ENCODE assay signal across 10 cellular contexts in the genomic region with DNA sequence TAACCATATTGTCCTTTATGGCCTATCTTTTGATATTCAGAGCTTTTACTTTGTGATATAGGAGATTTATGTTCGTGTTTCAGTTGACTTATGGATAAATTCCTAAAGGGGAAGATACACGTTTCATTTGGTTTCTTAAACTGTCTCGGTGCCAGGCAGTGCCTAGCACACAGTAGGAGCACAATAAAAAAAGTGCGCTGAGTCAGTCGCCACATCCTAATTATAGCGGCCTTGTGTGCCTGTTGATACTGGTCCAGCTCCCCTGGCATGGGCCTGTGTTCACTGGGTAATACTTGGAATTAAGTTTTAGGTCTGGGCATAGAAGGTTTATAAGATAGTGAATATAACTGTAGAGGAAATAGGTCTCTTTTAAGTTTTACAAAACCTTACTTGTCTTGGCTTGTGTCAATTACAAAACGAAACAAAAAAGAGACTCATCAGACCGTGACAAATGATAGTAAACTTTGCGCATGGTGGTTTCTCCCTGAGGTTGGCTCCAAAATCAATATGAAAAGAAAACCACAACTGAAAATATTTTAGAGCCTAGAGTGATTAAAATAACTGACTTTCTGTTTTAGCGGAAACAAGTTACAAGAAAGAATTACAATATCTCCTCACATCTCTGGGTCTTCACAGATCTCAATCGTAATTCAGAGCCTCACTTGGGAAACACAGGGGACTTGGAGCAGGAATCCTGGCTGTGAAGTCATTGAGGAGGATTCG.
DNase-seq lines count a peak whose midpoint lies in the region; ATAC-seq and TF ChIP-seq lines count a peak whose summit lies in the region.
"Had no signal": no experiment of that assay in that cellular context is flagged by ENCODE, and none has a peak within 500 bp of the region (broad histone marks: within the 10 kb centered on the region; RNA-seq: fewer than 3 reads in every experiment).

No MANE protein-coding gene starts in this region.

- CTCF ChIA-PET in OCI-LY7 (lab: Charles Lee; ENCODE audit: unreplicated experiment): no interaction called here

- no TSS peak for BruUV-seq in OCI-LY7 (replicated peaks; lab: Mats Ljungman, UMichigan)

- no peak for TF ChIP-seq CTCF in OCI-LY7 (conservative IDR thresholded peaks at IDR 0.05; ENCODE audit: low read length)

- peak overlapping the region; percentile 54 for H3K27ac ChIP-seq in GM23248
- peak overlapping the region; percentile 41 for H3K27ac ChIP-seq in OCI-LY7 (ENCODE audit: low read depth, low read length, poor library complexity, severe bottlenecking)
- H3K27ac ChIP-seq: 22Rv1 had no signal

- ATAC-seq in HG03520 (IDR thresholded peaks at IDR 0.05; ENCODE audit: unreplicated experiment): no peak
- ATAC-seq: Panc1 had no signal

- H3K9me3 ChIP-seq in GM23248 (ENCODE audit: low read depth) (no peaks in the 10 kb centered on the region), OCI-LY7 (ENCODE audit: low read length) (no peaks in the 10 kb centered on the region)

- H3K79me2 ChIP-seq in GM23248 (ENCODE audit: insufficient read depth): no peaks in the 10 kb centered on the region
- H3K79me2 ChIP-seq in OCI-LY7 (ENCODE audit: insufficient read depth, low read depth, low read length): no peaks in the 10 kb centered on the region

- peak overlapping the region; percentile 52 for H3K4me3 ChIP-seq in GM23248
- peak overlapping the region; percentile 48 for H3K4me3 ChIP-seq in OCI-LY7 (ENCODE audit: low read depth, low read length, poor library complexity, severe bottlenecking)

- H3K9me2 ChIP-seq in GM23248 (ENCODE audit: insufficient read depth) (no peaks in the 10 kb centered on the region), OCI-LY7 (ENCODE audit: insufficient read depth, low read length) (no peaks in the 10 kb centered on the region)

- peak overlapping the region; percentile 43 for H3K9ac ChIP-seq in GM23248

- H4K20me1 ChIP-seq in GM23248 (ENCODE audit: insufficient read depth): no peaks in the 10 kb centered on the region
- H4K20me1 ChIP-seq in OCI-LY7 (ENCODE audit: insufficient read depth, low read length): no peaks in the 10 kb centered on the region

- peak; percentile 45 for DNase-seq in DMS53 treated with DMSO at 0.1 percent for 48 hours (lab: John Stamatoyannopoulos, UW; ENCODE audit: unreplicated experiment)
- no peak for DNase-seq in DMS53 (lab: John Stamatoyannopoulos, UW)
- peak; percentile 72 for DNase-seq in GM23248
- peak; percentile 48 for DNase-seq in OCI-LY7 (ENCODE audit: low spot score)
- DNase-seq in kidney tubule cell (ENCODE audit: low spot score): peak; percentile 60
- DNase-seq in HUDEP-2 (lab: John Stamatoyannopoulos, UW; ENCODE audit: unreplicated experiment in 76 of 76): no peak
- DNase-seq in cerebellar nuclear complex (lab: John Stamatoyannopoulos, UW): no peak

- intact Hi-C loops in OCI-LY7 (cut with micrococcal nuclease; ENCODE audit: unreplicated experiment): no loop called here

- no peaks in the 10 kb centered on the region for H3K27me3 ChIP-seq in GM23248 (replicated peaks; ENCODE audit: insufficient read depth)

- peaks cover 38% of the 10 kb centered on the region for H3F3A ChIP-seq in GM23248 (ENCODE audit: insufficient read depth)

- H3K36me3 ChIP-seq in GM23248 (ENCODE audit: low read depth): no peaks in the 10 kb centered on the region
- H3K36me3 ChIP-seq in OCI-LY7 (ENCODE audit: insufficient read depth, low read length): no peaks in the 10 kb centered on the region

- peak overlapping the region; percentile 32 for H2AFZ ChIP-seq in GM23248
- peak overlapping the region; percentile 80; the same call in 1 of the 2 replicates for H2AFZ ChIP-seq in OCI-LY7 (ENCODE audit: low read length)

- POLR2A ChIA-PET in OCI-LY7 (lab: Charles Lee): no interaction called here

- H3K4me2 ChIP-seq in GM23248 (ENCODE audit: unreplicated experiment): peak overlapping the region; percentile 70
- peak overlapping the region; percentile 74 for H3K4me2 ChIP-seq in OCI-LY7 (ENCODE audit: low read length)

- in situ Hi-C loops in GM23248 (cut with MboI): no loop called here

- WGBS in GM23248 (ENCODE audit: low coverage in 1 of 2, low lambda C conversion rate in 2 of 2, missing lambda C conversion rate in 2 of 2), 2 experiments: 33 to 37% methylated on average over 12 of the region's 12 CpGs

- H3K4me1 ChIP-seq in GM23248 (ENCODE audit: insufficient read depth) (peaks cover 32% of the 10 kb centered on the region), OCI-LY7 (ENCODE audit: insufficient read depth, low read length, poor library complexity, severe bottlenecking) (peaks cover 18% of the 10 kb centered on the region)

Comparison
In these comparisons a context has a peak if more than half of its experiments do, and no peak if none do; other contexts are left out.
1. DNase-seq: peak in DMS53 treated with DMSO at 0.1 percent for 48 hours (single experiment), GM23248 (single experiment), OCI-LY7 (single experiment) and kidney tubule cell (single experiment); none in DMS53 (single experiment), HUDEP-2 (0 of 76) and cerebellar nuclear complex (0 of 2).